ENCODE assay signal across 8 cellular contexts in the genomic region with DNA sequence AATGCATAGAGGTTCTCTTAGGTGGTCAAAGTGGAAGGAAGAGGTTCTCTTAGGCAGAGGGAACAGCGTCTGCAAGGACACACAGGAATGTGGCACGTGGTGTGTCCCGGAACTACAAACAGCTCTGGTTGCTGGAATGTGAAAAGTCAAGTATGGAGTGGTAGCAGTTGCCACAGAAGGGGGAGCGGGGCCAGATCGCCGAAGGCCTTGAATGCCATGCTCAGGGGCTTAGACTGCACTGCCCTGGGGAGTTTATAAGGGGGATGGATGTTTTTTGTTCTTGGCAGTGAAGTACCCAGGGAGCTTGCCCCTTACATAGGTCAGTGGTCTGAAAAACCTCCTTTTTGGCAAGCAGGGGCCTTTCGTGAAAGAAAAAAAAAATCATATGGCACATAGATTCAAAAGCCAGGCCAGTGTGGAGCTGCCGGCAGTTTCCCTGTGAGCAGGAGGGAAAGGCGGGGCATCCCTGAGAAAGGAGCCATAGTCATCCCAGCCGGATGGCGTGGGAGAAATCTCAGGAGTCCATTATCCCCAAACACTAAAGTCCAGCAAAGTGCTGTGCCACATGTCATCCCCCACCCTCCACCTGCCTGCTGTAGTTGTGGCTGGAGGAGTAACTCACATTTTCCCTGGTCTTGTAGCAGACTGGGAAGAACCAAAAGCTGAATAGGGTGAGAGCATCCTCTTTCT. TPM values are rescaled to one million over a fixed set of nuclear protein-coding genes. Genes with fewer than 3 reads are reported as not detected.
DNase-seq lines count a peak whose midpoint lies in the region; ATAC-seq lines count a peak whose summit lies in the region.

No MANE protein-coding gene starts in this region.

- intact Hi-C loops in activated CD4-positive, alpha-beta memory T cell treated with anti-CD3 and anti-CD28 coated beads for 36 hours (cut with micrococcal nuclease), result no loop called here

- H3K27me3 Mint-ChIP-seq in activated CD4-positive, alpha-beta memory T cell treated with anti-CD3 and anti-CD28 coated beads for 36 hours, result no peaks in the 10 kb centered on the region
- peaks cover 25% of the 10 kb centered on the region for H3K27me3 Mint-ChIP-seq in stimulated activated naive CD8-positive, alpha-beta T cell treated with anti-CD3 and anti-CD28 coated beads, Interleukin-15, amount 100 ng/mL, for 72 hours

- H3K27ac Mint-ChIP-seq in activated CD4-positive, alpha-beta memory T cell treated with anti-CD3 and anti-CD28 coated beads for 36 hours, result no peak overlapping the region
- H3K27ac Mint-ChIP-seq in stimulated activated naive CD8-positive, alpha-beta T cell treated with anti-CD3 and anti-CD28 coated beads, Interleukin-15, amount 100 ng/mL, for 72 hours, result peak overlapping the region; percentile 14 to 30

- H3K4me3 ChIP-seq in iPS-18c (ENCODE audit: insufficient read depth, low read depth, low read length), result peak overlapping the region; percentile 71; the same call in 1 of the 2 replicates
- no peak overlapping the region for H3K4me3 ChIP-seq in HAP-1

- DNase-seq in NCI-H82 (lab: John Stamatoyannopoulos, UW) (peak; percentile 19), NCI-H82 treated with DMSO at 0.1 percent for 48 hours (lab: John Stamatoyannopoulos, UW; ENCODE audit: unreplicated experiment) (no peak), HAP-1 (ENCODE audit: low spot score in 2 of 2) (no peak)
- DNase-seq in activated CD4-positive, alpha-beta memory T cell treated with anti-CD3 and anti-CD28 coated beads for 36 hours, result no peak
- DNase-seq in stimulated activated naive CD8-positive, alpha-beta T cell treated with anti-CD3 and anti-CD28 coated beads, Interleukin-15, amount 100 ng/mL, for 72 hours, result no peak

- no peaks in the 10 kb centered on the region for H3K9me3 ChIP-seq in iPS-18c (ENCODE audit: control insufficient read depth, insufficient read depth, low read length)
- no peaks in the 10 kb centered on the region for H3K9me3 ChIP-seq in HAP-1

- H3K4me3 Mint-ChIP-seq in activated CD4-positive, alpha-beta memory T cell treated with anti-CD3 and anti-CD28 coated beads for 36 hours, result peak overlapping the region; percentile 49
- H3K4me3 Mint-ChIP-seq in stimulated activated naive CD8-positive, alpha-beta T cell treated with anti-CD3 and anti-CD28 coated beads, Interleukin-15, amount 100 ng/mL, for 72 hours, result peak overlapping the region; percentile 65 to 84

- peaks cover 10% of the 10 kb centered on the region for H3K4me1 ChIP-seq in HAP-1

- no peaks in the 10 kb centered on the region for H3K36me3 ChIP-seq in HAP-1 (replicated peaks)

- H3K4me1 Mint-ChIP-seq in activated CD4-positive, alpha-beta memory T cell treated with anti-CD3 and anti-CD28 coated beads for 36 hours (ENCODE audit: low read depth), result peaks cover 14% of the 10 kb centered on the region
- peaks cover 19% of the 10 kb centered on the region for H3K4me1 Mint-ChIP-seq in stimulated activated naive CD8-positive, alpha-beta T cell treated with anti-CD3 and anti-CD28 coated beads, Interleukin-15, amount 100 ng/mL, for 72 hours

- H3K9me3 Mint-ChIP-seq in activated CD4-positive, alpha-beta memory T cell treated with anti-CD3 and anti-CD28 coated beads for 36 hours, result no peaks in the 10 kb centered on the region
- no peaks in the 10 kb centered on the region for H3K9me3 Mint-ChIP-seq in stimulated activated naive CD8-positive, alpha-beta T cell treated with anti-CD3 and anti-CD28 coated beads, Interleukin-15, amount 100 ng/mL, for 72 hours

- POLR2A ChIA-PET in activated CD4-positive, alpha-beta memory T cell treated with anti-CD3 and anti-CD28 coated beads for 36 hours (lab: Charles Lee), result interaction anchor here (0.6 kb wide), 1 partner anchor 508 kb away, joined by 3 read pairs; no protein-coding TSS in a partner anchor

- H3K36me3 Mint-ChIP-seq in activated CD4-positive, alpha-beta memory T cell treated with anti-CD3 and anti-CD28 coated beads for 36 hours, result no peaks in the 10 kb centered on the region

- H3K27me3 ChIP-seq in HAP-1 (ENCODE audit: low read depth), result no peaks in the 10 kb centered on the region

- CTCF ChIA-PET in activated CD4-positive, alpha-beta memory T cell treated with anti-CD3 and anti-CD28 coated beads for 36 hours (lab: Charles Lee), result interaction anchor here (0.5 to 4.8 kb wide), 5 partner anchors 46 to 442 kb away, joined by 3 to 65 read pairs (median 4); no protein-coding TSS in a partner anchor

- ATAC-seq in stimulated activated naive CD8-positive, alpha-beta T cell treated with anti-CD3 and anti-CD28 coated beads, Interleukin-15, amount 100 ng/mL, for 72 hours, result no peak
- ATAC-seq in GM19328 (IDR thresholded peaks at IDR 0.05; ENCODE audit: unreplicated experiment) (no peak), GM21367 (IDR thresholded peaks at IDR 0.05; ENCODE audit: unreplicated experiment) (no peak)

- in situ Hi-C loops in HAP-1 (cut with MboI; ENCODE audit: low sequenced_read_pairs), result loop anchor here (5.0 kb wide), 1 partner anchor 443 kb away; no protein-coding TSS in a partner anchor

RNA-seq across cellular contexts. Expression of gene GORASP2, which starts 45.4 kb away (rescaled TPM):
- total RNA-seq in activated CD4-positive, alpha-beta memory T cell treated with anti-CD3 and anti-CD28 coated beads for 36 hours, result 10 to 100 TPM; 64.5 to 73.7 TPM
